ENCODE assay signal across 2 cellular contexts in the genomic region with DNA sequence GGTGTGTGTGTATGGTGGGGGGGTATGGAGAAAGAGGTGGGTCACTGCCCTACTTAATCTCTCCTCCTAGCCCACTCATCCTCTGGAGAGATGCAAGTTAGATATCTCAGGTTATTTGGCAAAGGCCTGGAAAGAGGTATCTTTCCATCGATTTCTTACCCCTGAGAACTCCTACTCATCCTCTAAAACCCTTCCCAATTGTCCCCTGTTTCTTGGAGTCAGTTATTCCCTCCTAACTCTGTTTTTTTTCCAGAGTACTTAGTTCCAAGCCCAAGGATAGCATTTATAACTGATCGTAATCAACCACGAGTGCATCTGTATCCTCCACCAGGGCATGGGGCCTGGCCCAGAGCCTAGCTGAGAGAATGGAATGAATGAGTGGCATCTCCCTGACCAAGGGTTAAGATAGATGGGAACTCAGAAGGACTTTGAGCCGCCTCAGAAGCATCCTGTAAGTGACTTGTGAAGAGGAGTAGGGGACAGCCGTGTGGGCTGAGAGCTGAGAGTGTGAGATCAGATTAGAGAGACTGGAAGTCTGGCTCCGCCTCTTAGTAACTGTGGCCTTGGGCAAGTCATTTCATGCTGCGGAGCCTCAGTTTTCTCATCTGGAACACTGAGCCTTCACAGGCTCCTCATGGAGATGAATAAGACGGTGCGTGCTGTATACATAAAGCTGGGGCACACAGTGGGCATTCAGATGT.
A peak's percentile ranks its signal among the peaks of the same experiment; 100 is the strongest.
TF ChIP-seq lines count a peak whose summit lies in the region.

No MANE protein-coding gene starts in this region.

TF ChIP-seq in SK-N-SH treated with all-trans-retinoic acid at 6 μM for 48 hours, 23 proteins besides CTCF, POLR2A, EP300 and RAD21:
- TF ChIP-seq PATZ1 (CRISPR knock-in tag; IDR thresholded peaks at IDR 0.05; ENCODE audit: borderline replicate concordance) (no peak), ZFP3 (CRISPR knock-in tag; IDR thresholded peaks at IDR 0.05) (peak; percentile 93), ESRRG (CRISPR knock-in tag; IDR thresholded peaks at IDR 0.05) (no peak)

TF ChIP-seq in SK-N-SH, 30 proteins besides CTCF, POLR2A, EP300 and RAD21 (continued from another document):
- TF ChIP-seq, protein P1, sequence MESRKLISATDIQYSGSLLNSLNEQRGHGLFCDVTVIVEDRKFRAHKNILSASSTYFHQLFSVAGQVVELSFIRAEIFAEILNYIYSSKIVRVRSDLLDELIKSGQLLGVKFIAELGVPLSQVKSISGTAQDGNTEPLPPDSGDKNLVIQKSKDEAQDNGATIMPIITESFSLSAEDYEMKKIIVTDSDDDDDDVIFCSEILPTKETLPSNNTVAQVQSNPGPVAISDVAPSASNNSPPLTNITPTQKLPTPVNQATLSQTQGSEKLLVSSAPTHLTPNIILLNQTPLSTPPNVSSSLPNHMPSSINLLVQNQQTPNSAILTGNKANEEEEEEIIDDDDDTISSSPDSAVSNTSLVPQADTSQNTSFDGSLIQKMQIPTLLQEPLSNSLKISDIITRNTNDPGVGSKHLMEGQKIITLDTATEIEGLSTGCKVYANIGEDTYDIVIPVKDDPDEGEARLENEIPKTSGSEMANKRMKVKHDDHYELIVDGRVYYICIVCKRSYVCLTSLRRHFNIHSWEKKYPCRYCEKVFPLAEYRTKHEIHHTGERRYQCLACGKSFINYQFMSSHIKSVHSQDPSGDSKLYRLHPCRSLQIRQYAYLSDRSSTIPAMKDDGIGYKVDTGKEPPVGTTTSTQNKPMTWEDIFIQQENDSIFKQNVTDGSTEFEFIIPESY (IDR thresholded peaks at IDR 0.05; ENCODE audit: borderline replicate concordance, low read depth): no peak
- TF ChIP-seq GATA2 (CRISPR knock-in tag; IDR thresholded peaks at IDR 0.05) (no peak), MXI1 (IDR thresholded peaks at IDR 0.05; ENCODE audit: low read depth, low read length) (no peak)
